In the genomic region with DNA sequence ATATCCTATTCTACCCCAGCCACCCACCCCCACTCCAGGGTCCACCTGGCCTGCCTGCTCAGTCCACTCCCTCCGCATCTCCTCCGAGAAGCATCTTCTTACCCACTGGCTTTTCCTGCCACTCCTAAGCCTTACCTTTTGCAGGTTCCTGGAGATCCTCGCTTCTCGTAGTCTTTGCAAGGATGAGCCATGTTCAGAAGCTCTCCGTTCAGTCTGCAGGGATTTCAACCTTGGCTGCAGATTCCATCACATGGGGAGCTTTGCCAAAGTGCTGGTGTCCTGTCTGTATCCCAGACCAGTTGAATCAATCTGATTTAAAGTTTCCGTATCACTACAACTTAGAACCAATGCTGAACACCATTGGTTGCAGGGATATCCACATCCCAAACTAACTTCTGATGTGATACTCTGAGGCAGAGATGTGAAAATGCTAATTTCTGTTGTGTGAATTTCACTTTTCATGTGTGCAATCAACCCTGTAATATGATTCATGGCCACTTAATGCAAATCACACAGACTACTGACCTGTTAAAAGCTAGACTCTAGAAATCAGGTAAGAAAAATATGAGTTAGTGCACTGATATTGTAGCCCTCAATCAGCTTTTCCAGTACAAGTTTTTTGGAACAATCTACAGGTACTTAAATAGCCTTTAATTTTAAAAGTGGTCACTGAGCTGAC, we compare ENCODE assay signal across 11 cellular contexts.
A peak's percentile ranks its signal among the peaks of the same experiment; 100 is the strongest.
DNase-seq lines count a peak whose midpoint lies in the region; ATAC-seq, FAIRE-seq and TF ChIP-seq lines count a peak whose summit lies in the region.
"Had no signal": no experiment of that assay in that cellular context is flagged by ENCODE, and none has a peak within 500 bp of the region (broad histone marks: within the 10 kb centered on the region; RNA-seq: fewer than 3 reads in every experiment).

No MANE protein-coding gene starts in this region.

- H3K4me2 ChIP-seq in astrocyte (ENCODE audit: low read length): no peak overlapping the region

- no peaks in the 10 kb centered on the region for H3K9me3 ChIP-seq in CD8-positive, alpha-beta memory T cell (ENCODE audit: low read length)
- H3K9me3 ChIP-seq in astrocyte (ENCODE audit: insufficient read depth, low read depth, low read length): no peaks in the 10 kb centered on the region
- H3K9me3 ChIP-seq: esophagus squamous epithelium had no signal

- no peaks in the 10 kb centered on the region for H3K27me3 ChIP-seq in CD8-positive, alpha-beta memory T cell (ENCODE audit: insufficient read depth, low read length, poor library complexity, severe bottlenecking)
- no peaks in the 10 kb centered on the region for H3K27me3 ChIP-seq in astrocyte (ENCODE audit: insufficient read depth, low read length)
- H3K27me3 ChIP-seq: esophagus squamous epithelium had no signal

- no peak for TF ChIP-seq CTCF in HFFc6 (IDR thresholded peaks at IDR 0.05)
- TF ChIP-seq CTCF in astrocyte (IDR thresholded peaks at IDR 0.05; ENCODE audit: insufficient read depth, low read depth, low read length): no peak

- peak overlapping the region; percentile 5 for H3K9ac ChIP-seq in astrocyte (ENCODE audit: low read length)

- H3K4me1 ChIP-seq in CD8-positive, alpha-beta memory T cell (ENCODE audit: insufficient read depth, low read length): peaks cover 18% of the 10 kb centered on the region
- H3K4me1 ChIP-seq in astrocyte (ENCODE audit: insufficient read depth, low read length): peaks cover 54% of the 10 kb centered on the region

- ATAC-seq in natural killer cell treated with Interleukin-12 subunit alpha and Interleukin-12 subunit beta and Interleukin-15 and Interleukin-18, amount 100 ng/mL, for 72 hours: no peak
- ATAC-seq in GM21390 (IDR thresholded peaks at IDR 0.05; ENCODE audit: unreplicated experiment) (no peak), GM18520 (IDR thresholded peaks at IDR 0.05; ENCODE audit: unreplicated experiment) (no peak), GM21825 (IDR thresholded peaks at IDR 0.05; ENCODE audit: unreplicated experiment) (no peak)

- H3K4me3 ChIP-seq in CD8-positive, alpha-beta memory T cell (ENCODE audit: low read length): no peak overlapping the region
- H3K4me3 ChIP-seq in astrocyte (ENCODE audit: insufficient read depth, low read depth, low read length): no peak overlapping the region
- H3K4me3 ChIP-seq: esophagus squamous epithelium had no signal

- peak overlapping the region in 4 of 8 donors; percentile 21 to 76 (median 46) for H3K27ac Mint-ChIP-seq in CD8-positive, alpha-beta memory T cell
- peak overlapping the region; percentile 83 for H3K27ac Mint-ChIP-seq in HFFc6
- H3K27ac Mint-ChIP-seq in astrocyte (ENCODE audit: unreplicated experiment): peak overlapping the region; percentile 36
- H3K27ac Mint-ChIP-seq in natural killer cell treated with Interleukin-12 subunit alpha and Interleukin-12 subunit beta and Interleukin-15 and Interleukin-18, amount 100 ng/mL, for 72 hours: peak overlapping the region; percentile 53 to 74

- FAIRE-seq in astrocyte (lab: Jason Lieb, UNC): no peak

- H4K20me1 ChIP-seq in astrocyte (ENCODE audit: insufficient read depth, low read length): no peaks in the 10 kb centered on the region

- H3K27ac ChIP-seq in CD8-positive, alpha-beta memory T cell (ENCODE audit: low read depth, low read length): peak overlapping the region; percentile 18
- peak overlapping the region; percentile 12 for H3K27ac ChIP-seq in astrocyte (ENCODE audit: low read depth, low read length)

- H3K4me3 Mint-ChIP-seq in CD8-positive, alpha-beta memory T cell: no peak overlapping the region
- H3K4me3 Mint-ChIP-seq in HFFc6: peak overlapping the region; percentile 46
- H3K4me3 Mint-ChIP-seq in astrocyte (ENCODE audit: unreplicated experiment): no peak overlapping the region
- no peak overlapping the region for H3K4me3 Mint-ChIP-seq in natural killer cell treated with Interleukin-12 subunit alpha and Interleukin-12 subunit beta and Interleukin-15 and Interleukin-18, amount 100 ng/mL, for 72 hours

- H3K79me2 ChIP-seq in astrocyte (ENCODE audit: insufficient read depth, low read length): peaks cover 3% of the 10 kb centered on the region

- POLR2A ChIA-PET in CD8-positive, alpha-beta memory T cell (lab: Charles Lee): no interaction called here

- no peak overlapping the region for H2AFZ ChIP-seq in astrocyte (ENCODE audit: low read depth, low read length)

- H3K36me3 Mint-ChIP-seq in CD8-positive, alpha-beta memory T cell: peaks cover 8 to 94% (median 30%) of the 10 kb centered on the region in 3 donors
- peaks cover 64% of the 10 kb centered on the region for H3K36me3 Mint-ChIP-seq in HFFc6 (ENCODE audit: low read depth)
- H3K36me3 Mint-ChIP-seq in astrocyte (ENCODE audit: low read depth, unreplicated experiment): peaks cover 24% of the 10 kb centered on the region
- H3K36me3 Mint-ChIP-seq in natural killer cell treated with Interleukin-12 subunit alpha and Interleukin-12 subunit beta and Interleukin-15 and Interleukin-18, amount 100 ng/mL, for 72 hours: peaks cover 39% of the 10 kb centered on the region

- peaks cover 56% of the 10 kb centered on the region for H3K36me3 ChIP-seq in CD8-positive, alpha-beta memory T cell (ENCODE audit: insufficient read depth, low read length)
- peaks cover 64% of the 10 kb centered on the region for H3K36me3 ChIP-seq in astrocyte (ENCODE audit: insufficient read depth, low read length)

- peaks cover 20 to 34% (median 22%) of the 10 kb centered on the region in 3 donors for H3K4me1 Mint-ChIP-seq in CD8-positive, alpha-beta memory T cell
- peaks cover 78% of the 10 kb centered on the region for H3K4me1 Mint-ChIP-seq in HFFc6 (ENCODE audit: low read depth)
- H3K4me1 Mint-ChIP-seq in astrocyte (ENCODE audit: low read depth, unreplicated experiment): peaks cover 59% of the 10 kb centered on the region
- H3K4me1 Mint-ChIP-seq in natural killer cell treated with Interleukin-12 subunit alpha and Interleukin-12 subunit beta and Interleukin-15 and Interleukin-18, amount 100 ng/mL, for 72 hours (ENCODE audit: low read depth in 2 of 2): peaks cover 30 to 37% of the 10 kb centered on the region in 2 donors

- CTCF ChIA-PET in CD8-positive, alpha-beta memory T cell (lab: Charles Lee): interaction anchor here (1.4 kb wide), 1 partner anchor 63 kb away, joined by 3 read pairs; no protein-coding TSS in a partner anchor

- DNase-seq in CD8-positive, alpha-beta memory T cell: no peak
- no peak for DNase-seq in HFFc6
- DNase-seq in astrocyte (ENCODE audit: low read depth): no peak
- DNase-seq in natural killer cell treated with Interleukin-12 subunit alpha and Interleukin-12 subunit beta and Interleukin-15 and Interleukin-18, amount 100 ng/mL, for 72 hours (ENCODE audit: low spot score): no peak
- DNase-seq in OCI-M1 (lab: John Stamatoyannopoulos, UW): no peak
- DNase-seq: activated CD4-positive, CD25-positive, alpha-beta regulatory T cell; cerebellar nuclear complex; esophagus squamous epithelium had no signal

- no peaks in the 10 kb centered on the region for H3K9me3 Mint-ChIP-seq in CD8-positive, alpha-beta memory T cell
- H3K9me3 Mint-ChIP-seq in HFFc6 (no peaks in the 10 kb centered on the region; the same call in 1 of the 2 replicates), astrocyte (ENCODE audit: unreplicated experiment) (no peaks in the 10 kb centered on the region)
- H3K9me3 Mint-ChIP-seq in natural killer cell treated with Interleukin-12 subunit alpha and Interleukin-12 subunit beta and Interleukin-15 and Interleukin-18, amount 100 ng/mL, for 72 hours: no peaks in the 10 kb centered on the region

- H3K27me3 Mint-ChIP-seq in CD8-positive, alpha-beta memory T cell: no peaks in the 10 kb centered on the region
- H3K27me3 Mint-ChIP-seq in HFFc6 (ENCODE audit: insufficient read depth) (peaks cover 4% of the 10 kb centered on the region; the same call in 1 of the 2 replicates), astrocyte (ENCODE audit: low read depth, unreplicated experiment) (no peaks in the 10 kb centered on the region)
- no peaks in the 10 kb centered on the region for H3K27me3 Mint-ChIP-seq in natural killer cell treated with Interleukin-12 subunit alpha and Interleukin-12 subunit beta and Interleukin-15 and Interleukin-18, amount 100 ng/mL, for 72 hours
